In the genomic region with DNA sequence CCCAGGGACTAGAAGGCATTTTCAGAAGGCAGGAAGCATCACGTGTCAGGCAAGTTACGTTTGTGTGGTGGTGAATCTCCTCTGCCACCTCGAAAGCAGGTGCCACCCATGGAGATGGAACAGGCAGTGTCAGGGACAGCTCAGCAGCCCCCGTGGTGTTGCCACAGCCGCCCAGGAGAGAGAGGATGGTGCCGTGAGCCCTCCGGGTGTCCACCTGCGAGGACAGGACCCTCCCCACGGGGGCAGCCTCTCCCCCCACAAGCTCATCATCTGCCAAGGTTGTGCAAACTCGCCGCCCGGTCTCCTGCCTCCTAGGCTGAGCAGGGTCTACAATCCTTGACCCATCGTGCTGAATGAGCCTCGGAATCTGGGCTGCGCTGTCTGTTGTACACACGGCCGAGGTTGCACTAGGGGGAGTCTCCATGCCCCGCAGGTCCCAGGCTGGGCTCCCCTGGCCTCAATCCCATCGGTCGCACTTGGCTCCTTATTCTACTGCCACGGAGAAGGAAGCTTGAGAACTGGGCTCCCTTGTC, we compare ENCODE assay signal across 23 cellular contexts. TPM values are rescaled to one million over a fixed set of nuclear protein-coding genes. Genes with fewer than 3 reads are reported as not detected.
A peak's percentile ranks its signal among the peaks of the same experiment; 100 is the strongest.
DNase-seq lines count a peak whose midpoint lies in the region; ATAC-seq, FAIRE-seq and TF ChIP-seq lines count a peak whose summit lies in the region.
"Had no signal": no experiment of that assay in that cellular context is flagged by ENCODE, and none has a peak within 500 bp of the region (broad histone marks: within the 10 kb centered on the region; RNA-seq: fewer than 3 reads in every experiment).

No MANE protein-coding gene starts in this region.

- ATAC-seq in HepG2 = no peak
- no peak for ATAC-seq in right lobe of liver
- ATAC-seq in HG02884 (IDR thresholded peaks at IDR 0.05; ENCODE audit: unreplicated experiment) = no peak
- ATAC-seq: A549 had no signal

- TF ChIP-seq POLR2A in HepG2 (IDR thresholded peaks at IDR 0.05; ENCODE audit: insufficient read depth in 1 of 2, low read depth in 2 of 2, low read length in 2 of 2) = no peak
- no peak for TF ChIP-seq POLR2A in right lobe of liver (IDR thresholded peaks at IDR 0.05)

- in situ Hi-C loops in HepG2 (cut with HindIII; ENCODE audit: extremely low pct_ligation_motif_present, low pct_unique_long_range_greater_than_20kb) = no loop called here

- 76% methylated on average over 15 of the region's 21 CpGs for WGBS in HepG2 (ENCODE audit: low lambda C conversion rate)
- 40% methylated on average over 1 of the region's 21 CpGs for WGBS in right lobe of liver (ENCODE audit: insufficient coverage, low coverage, low lambda C conversion rate, missing lambda C conversion rate)

- no peak overlapping the region for H3K4me2 ChIP-seq in HepG2 (ENCODE audit: low read depth, low read length)
- H3K4me2 ChIP-seq in osteoblast (ENCODE audit: insufficient read depth, low read length) = no peak overlapping the region
- H3K4me2 ChIP-seq: A549 had no signal

- TF ChIP-seq RAD21 in HepG2 (CRISPR knock-in tag; IDR thresholded peaks at IDR 0.05) = no peak

- POLR2A ChIA-PET in HepG2 (lab: Yijun Ruan, JAX) = interaction anchor here (0.9 kb wide), 1 partner anchor 22 kb away, joined by 4 read pairs; no protein-coding TSS in a partner anchor

- H3K36me3 ChIP-seq in HepG2 (replicated peaks in 1 of 2; ENCODE audit: control insufficient read depth in 1 of 2, insufficient read depth in 2 of 2, low read length in 2 of 2) = no peaks in the 10 kb centered on the region
- H3K36me3 ChIP-seq in right lobe of liver = no peaks in the 10 kb centered on the region
- no peaks in the 10 kb centered on the region for H3K36me3 ChIP-seq in osteoblast (ENCODE audit: insufficient read depth, low read length)

- H3K79me2 ChIP-seq in HepG2 (ENCODE audit: insufficient read depth, low read length) = no peaks in the 10 kb centered on the region
- no peaks in the 10 kb centered on the region for H3K79me2 ChIP-seq in osteoblast (ENCODE audit: insufficient read depth, low read length)

- H3K27me3 ChIP-seq in HepG2 (ENCODE audit: control insufficient read depth in 1 of 2, insufficient read depth in 2 of 2, low read length in 2 of 2) (no peaks in the 10 kb centered on the region), right lobe of liver (no peaks in the 10 kb centered on the region), osteoblast (ENCODE audit: insufficient read depth, low read length) (no peaks in the 10 kb centered on the region)

- no TSS peak for BruUV-seq in HepG2 (replicated peaks; lab: Mats Ljungman, UMichigan)

- FAIRE-seq in HepG2 (lab: Jason Lieb, UNC) = no peak
- FAIRE-seq: A549, G401.6, GM12891, GM19239, HTR-8/SVneo had no signal

- H3K9me3 ChIP-seq in HepG2 (ENCODE audit: low read length) (no peaks in the 10 kb centered on the region), right lobe of liver (no peaks in the 10 kb centered on the region), osteoblast (ENCODE audit: low read depth, low read length) (no peaks in the 10 kb centered on the region)
- H3K9me3 ChIP-seq: A549 had no signal

- H3K9ac ChIP-seq in HepG2 (ENCODE audit: insufficient read depth, low read depth, low read length) = no peak overlapping the region

- H3K4me3 ChIP-seq in HepG2 (replicated peaks in 1 of 3; ENCODE audit: insufficient read depth in 1 of 3, low read depth in 2 of 3, low read length in 3 of 3) = no peak overlapping the region
- no peak overlapping the region for H3K4me3 ChIP-seq in right lobe of liver
- H3K4me3 ChIP-seq in osteoblast (ENCODE audit: insufficient read depth, low read length) = no peak overlapping the region
- H3K4me3 ChIP-seq: A549 had no signal

- H4K20me1 ChIP-seq in HepG2 (ENCODE audit: insufficient read depth, low read length) (no peaks in the 10 kb centered on the region), osteoblast (ENCODE audit: insufficient read depth, low read length) (no peaks in the 10 kb centered on the region)

- TF ChIP-seq CTCF in HepG2 (CRISPR knock-in tag; IDR thresholded peaks at IDR 0.05) (0 out of 2 replicates have a peak, but pooled peaks have one; percentile 16), right lobe of liver (IDR thresholded peaks at IDR 0.05) (no peak), osteoblast (IDR thresholded peaks at IDR 0.05; ENCODE audit: extremely low read depth, low read depth, low read length) (no peak)

- peaks cover 62% of the 10 kb centered on the region for H3K4me1 ChIP-seq in HepG2 (ENCODE audit: insufficient read depth, low read length)
- H3K4me1 ChIP-seq in right lobe of liver = peaks cover 0 to 21% (median 4%) of the 10 kb centered on the region in 4 donors
- H3K4me1 ChIP-seq in osteoblast (ENCODE audit: insufficient read depth, low read length) = no peaks in the 10 kb centered on the region

- DNase-seq in HepG2 (ENCODE audit: low spot score) = no peak
- no peak for DNase-seq in right lobe of liver
- peak; percentile 86 for DNase-seq in mesenteric fat pad (ENCODE audit: low spot score)
- DNase-seq in osteoblast (ENCODE audit: insufficient read length, low spot score, missing footprints) = peak; percentile 51
- no peak for DNase-seq in activated CD4-positive, alpha-beta T cell treated with anti-CD3 and anti-CD28 coated beads, Interleukin-2, amount 50 U/mL, for 48 hours
- no peak for DNase-seq in DMS79 treated with DMSO at 0.1 percent for 48 hours (lab: John Stamatoyannopoulos, UW)
- DNase-seq: C1 segment of cervical spinal cord; CD4-positive, CD25-positive, alpha-beta regulatory T cell; CD8-positive, alpha-beta memory T cell; COR-L47; DMS 273 treated with DMSO at 0.1 percent for 48 hours; DMS53; HCEC 1CT had no signal

- CTCF ChIA-PET in HepG2 (lab: Yijun Ruan, JAX; ENCODE audit: low intra/inter-chr PET ratio, low total read pairs) = no interaction called here

- H2AFZ ChIP-seq in HepG2 (ENCODE audit: low read length) (no peak overlapping the region), osteoblast (ENCODE audit: low read length) (no peak overlapping the region)

- intact Hi-C loops in HepG2 (cut with micrococcal nuclease; ENCODE audit: unreplicated experiment) = no loop called here
- intact Hi-C loops in right lobe of liver (cut with DNase I) = no loop called here

- no peak overlapping the region for H3K27ac ChIP-seq in HepG2 (ENCODE audit: extremely low read length, insufficient read depth, low read length)
- no peak overlapping the region for H3K27ac ChIP-seq in right lobe of liver
- H3K27ac ChIP-seq in osteoblast (ENCODE audit: low read depth, low read length) = no peak overlapping the region
- H3K27ac ChIP-seq: 22Rv1, A549 had no signal

- no peak for TF ChIP-seq EP300 in HepG2 (IDR thresholded peaks at IDR 0.05; ENCODE audit: low read depth in 2 of 2, low read length in 2 of 2)
- TF ChIP-seq EP300 in HepG2 (CRISPR knock-in tag; IDR thresholded peaks at IDR 0.05; ENCODE audit: borderline replicate concordance) = no peak

TF ChIP-seq in HepG2, 621 proteins besides CTCF, POLR2A, EP300 and RAD21 (continues in another document):
- TF ChIP-seq TMF1 (CRISPR knock-in tag; IDR thresholded peaks at IDR 0.05; ENCODE audit: low read depth) (no peak), MTA1 (CRISPR knock-in tag; IDR thresholded peaks at IDR 0.05; ENCODE audit: borderline replicate concordance) (no peak), ZNF121 (CRISPR knock-in tag; IDR thresholded peaks at IDR 0.05) (no peak), STAT5B (CRISPR knock-in tag; IDR thresholded peaks at IDR 0.05) (no peak), NCOA1 (CRISPR knock-in tag; IDR thresholded peaks at IDR 0.05) (no peak), ZC3H13 (CRISPR knock-in tag; IDR thresholded peaks at IDR 0.05) (no peak), MYC (CRISPR knock-in tag; IDR thresholded peaks at IDR 0.05; ENCODE audit: borderline replicate concordance) (no peak), ZNF3 (CRISPR knock-in tag; IDR thresholded peaks at IDR 0.05) (no peak)

RNA-seq across cellular contexts. Expression of a gene that starts 40.1 kb away (rescaled TPM):
- total RNA-seq in HepG2 (2016; rRNA removed; fragmentation: Illumina TruSeq; extraction: Trizol) (not detected in 2 replicates), right lobe of liver (under 1 TPM in 5 of 6 experiments, not detected in 1; 0.29 to 0.99 (median 0.86) TPM), mesenteric fat pad (0.48 TPM), osteoblast (not detected in 2 replicates)
- total RNA-seq in HepG2 (2016; cell fraction: cytosol; rRNA removed; fragmentation: Illumina TruSeq; extraction: Trizol; ENCODE audit: low read depth) = not detected in 2 replicates
- total RNA-seq in HepG2 (2016; cell fraction: insoluble cytoplasmic fraction; rRNA removed; fragmentation: Illumina TruSeq; extraction: Trizol) = not detected in 2 replicates
- total RNA-seq in HepG2 (2016; cell fraction: membrane; rRNA removed; fragmentation: Illumina TruSeq; extraction: Trizol) = not detected in 2 replicates
- total RNA-seq in HepG2 (2016; cell fraction: nucleus; rRNA removed; fragmentation: Illumina TruSeq; extraction: Trizol) = not detected in 2 replicates
- polyA plus RNA-seq in HepG2 (2011; rRNA removed) = 0.10 and 0.15 TPM in 2 replicates
- polyA plus RNA-seq in HepG2 (2011; cell fraction: cytosol; rRNA removed) = 0.12 and 0.23 TPM in 2 replicates
- polyA plus RNA-seq in HepG2 (2011; cell fraction: nucleus; rRNA removed) = 0.23 and 0.45 TPM in 2 replicates
- not detected in 2 replicates for polyA plus RNA-seq in HepG2 (2012)
- polyA plus RNA-seq in HepG2 (2016; cell fraction: cytosol; fragmentation: Illumina TruSeq; extraction: Trizol; ENCODE audit: low read depth) = not detected in 2 replicates
- not detected in 2 replicates for polyA plus RNA-seq in HepG2 (2016; cell fraction: insoluble cytoplasmic fraction; fragmentation: Illumina TruSeq; extraction: Trizol; ENCODE audit: low read depth)
- polyA plus RNA-seq in HepG2 (2016; cell fraction: membrane; fragmentation: Illumina TruSeq; extraction: Trizol; ENCODE audit: low read depth) = not detected in 2 replicates
- not detected in 2 replicates for polyA plus RNA-seq in HepG2 (2016; cell fraction: nucleus; fragmentation: Illumina TruSeq; extraction: Trizol; ENCODE audit: insufficient read depth, low read depth)
- polyA minus RNA-seq in HepG2 (2011; rRNA and poly(A)+ RNA removed; ENCODE audit: low replicate concordance) = 0.26 TPM in 1 of 2 replicates, not detected in the other
- 0.26 and 0.30 TPM in 2 replicates for polyA minus RNA-seq in HepG2 (2011; cell fraction: cytosol; rRNA and poly(A)+ RNA removed)
- polyA minus RNA-seq in HepG2 (2011; cell fraction: nucleus; rRNA and poly(A)+ RNA removed) = 0.25 TPM in 1 of 2 replicates, not detected in the other
- total RNA-seq: CD4-positive, CD25-positive, alpha-beta regulatory T cell; CD8-positive, alpha-beta memory T cell; H4 had no signal
- polyA plus RNA-seq: AG04450; CD4-positive, CD25-positive, alpha-beta regulatory T cell; CD8-positive, alpha-beta memory T cell; IgD-negative memory B cell had no signal

Comparison
In these comparisons a context has a peak if more than half of its experiments do, and no peak if none do; other contexts are left out.
1. DNase-seq: peak in mesenteric fat pad (single experiment) and osteoblast (single experiment); none in HepG2 (single experiment), right lobe of liver (0 of 3), activated CD4-positive, alpha-beta T cell treated with anti-CD3 and anti-CD28 coated beads, Interleukin-2, amount 50 U/mL, for 48 hours (0 of 2) and DMS79 treated with DMSO at 0.1 percent for 48 hours (single experiment).